ENCODE assay signal across 8 cellular contexts in the genomic region with DNA sequence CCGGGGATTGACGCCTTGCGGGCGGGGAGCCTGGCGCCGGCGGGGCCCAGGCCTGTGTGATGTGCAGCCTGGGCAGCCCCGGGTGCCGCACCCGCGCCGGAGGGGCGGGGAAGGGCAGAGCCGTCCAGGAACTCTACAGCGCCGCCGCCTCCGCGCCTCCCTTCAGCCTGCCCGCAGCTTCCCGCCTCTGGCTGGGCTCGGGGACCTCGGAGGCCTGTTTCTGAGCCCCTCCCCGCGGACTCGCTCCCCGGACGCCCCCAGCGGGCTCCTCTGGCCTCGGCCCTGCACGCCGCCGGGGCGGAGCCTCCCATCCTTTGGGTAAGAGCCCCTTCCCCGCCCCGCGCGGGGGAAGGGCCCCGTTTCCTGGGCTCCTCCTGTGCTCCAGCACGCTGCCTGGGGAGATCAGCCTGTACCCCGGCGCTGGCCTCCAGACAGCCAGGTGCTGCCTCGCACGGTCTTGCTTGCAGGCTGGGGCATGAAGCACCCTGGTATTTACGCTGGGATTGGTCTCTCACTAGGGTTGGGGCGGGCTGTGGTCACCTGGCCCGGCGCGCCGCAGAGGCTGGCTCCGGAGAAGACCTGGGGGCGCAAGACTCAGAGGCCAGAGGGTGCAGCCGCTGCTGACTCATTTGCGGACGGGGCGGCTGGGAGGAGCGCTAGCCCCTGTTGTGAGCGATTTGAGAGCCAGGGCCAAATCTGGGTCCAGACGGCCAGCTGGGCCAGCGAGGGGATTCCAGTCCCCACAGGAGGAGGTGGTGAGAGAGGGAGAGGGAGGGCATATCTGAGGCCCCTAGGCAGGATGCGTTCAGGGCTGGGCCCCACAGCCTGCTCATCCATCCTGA. TPM values are rescaled to one million over a fixed set of nuclear protein-coding genes. Genes with fewer than 3 reads are reported as not detected.
DNase-seq lines count a peak whose midpoint lies in the region; ATAC-seq, FAIRE-seq and TF ChIP-seq lines count a peak whose summit lies in the region.

No MANE protein-coding gene starts in this region.

- H3K27me3 ChIP-seq in HepG2 (ENCODE audit: control insufficient read depth in 1 of 2, insufficient read depth in 2 of 2, low read length in 2 of 2): no peaks in the 10 kb centered on the region

- H3K36me3 ChIP-seq in HepG2 (replicated peaks in 1 of 2; ENCODE audit: control insufficient read depth in 1 of 2, insufficient read depth in 2 of 2, low read length in 2 of 2): no peaks in the 10 kb centered on the region

- peak overlapping the region; percentile 70 for H3K9ac ChIP-seq in HepG2 (ENCODE audit: insufficient read depth, low read depth, low read length)

- TF ChIP-seq POLR2A in HepG2 (IDR thresholded peaks at IDR 0.05; ENCODE audit: insufficient read depth in 1 of 2, low read depth in 2 of 2, low read length in 2 of 2): peak; percentile 45 to 64; a peak in 3 of 4 replicates

- peak; percentile 57 for ATAC-seq in HG02943 (IDR thresholded peaks at IDR 0.05; ENCODE audit: low read depth, unreplicated experiment)
- peak; percentile 93 for ATAC-seq in HepG2
- ATAC-seq in HG03139 (IDR thresholded peaks at IDR 0.05; ENCODE audit: unreplicated experiment): no peak

- TF ChIP-seq RAD21 in HepG2 (CRISPR knock-in tag; IDR thresholded peaks at IDR 0.05): peak; percentile 59; the same call in 1 of the 2 replicates

- H3K4me3 ChIP-seq in coronary artery: peak overlapping the region; percentile 76
- peak overlapping the region; percentile 60 to 81 (median 68) for H3K4me3 ChIP-seq in HepG2 (replicated peaks in 1 of 3; ENCODE audit: insufficient read depth in 1 of 3, low read depth in 2 of 3, low read length in 3 of 3)

- CTCF ChIA-PET in HepG2 (lab: Yijun Ruan, JAX; ENCODE audit: low intra/inter-chr PET ratio, low total read pairs): no interaction called here

- H3K27ac ChIP-seq in coronary artery (peak overlapping the region; percentile 73 to 80), HepG2 (ENCODE audit: extremely low read length, insufficient read depth, low read length) (peak overlapping the region; percentile 88)

- FAIRE-seq in HepG2 (lab: Jason Lieb, UNC): peak; percentile 44

- no peaks in the 10 kb centered on the region for H4K20me1 ChIP-seq in HepG2 (ENCODE audit: insufficient read depth, low read length)

- no peak; a peak in 1 of 4 replicates for TF ChIP-seq EP300 in HepG2 (IDR thresholded peaks at IDR 0.05; ENCODE audit: low read depth in 2 of 2, low read length in 2 of 2)
- no peak for TF ChIP-seq EP300 in HepG2 (CRISPR knock-in tag; IDR thresholded peaks at IDR 0.05; ENCODE audit: borderline replicate concordance)

- peak overlapping the region; percentile 97 for H3K4me2 ChIP-seq in HepG2 (ENCODE audit: low read depth, low read length)

- POLR2A ChIA-PET in HepG2 (lab: Yijun Ruan, JAX): interaction anchor here (0.6 to 2.3 kb wide), 2 partner anchors 14 to 37 kb away, joined by 3 to 8 read pairs; no protein-coding TSS in a partner anchor

- no TSS peak for BruUV-seq in HepG2 (replicated peaks; lab: Mats Ljungman, UMichigan)

- no peaks in the 10 kb centered on the region for H3K9me3 ChIP-seq in HepG2 (ENCODE audit: low read length)

- peaks cover 59% of the 10 kb centered on the region for H3K4me1 ChIP-seq in HepG2 (ENCODE audit: insufficient read depth, low read length)

- intact Hi-C loops in HepG2 (cut with micrococcal nuclease; ENCODE audit: unreplicated experiment): loop anchor here (2.0 to 10.0 kb wide), 2 partner anchors 48 to 172 kb away; partner anchors contain the start of gene TTC4

- H2AFZ ChIP-seq in HepG2 (ENCODE audit: low read length): peak overlapping the region; percentile 44

- H3K79me2 ChIP-seq in HepG2 (ENCODE audit: insufficient read depth, low read length): no peaks in the 10 kb centered on the region

- WGBS in HepG2 (ENCODE audit: low lambda C conversion rate): 0% methylated on average over 6 of the region's 61 CpGs

- in situ Hi-C loops in GM13976 (cut with MboI; ENCODE audit: low sequenced_read_pairs, unreplicated experiment): no loop called here
- in situ Hi-C loops in HepG2 (cut with HindIII; ENCODE audit: extremely low pct_ligation_motif_present, low pct_unique_long_range_greater_than_20kb): no loop called here

- DNase-seq in GM13976 (ENCODE audit: low spot score) (peak; percentile 76), NCI-H2227 (lab: John Stamatoyannopoulos, UW; ENCODE audit: unreplicated experiment) (peak; percentile 86), coronary artery (ENCODE audit: low spot score) (peak; percentile 83), HepG2 (ENCODE audit: low spot score) (peak; percentile 81)
- DNase-seq in activated CD4-positive, alpha-beta T cell treated with anti-CD3 and anti-CD28 coated beads for 4 hours: peak; percentile 37 to 38
- peak; percentile 55 for DNase-seq in stimulated activated CD4-positive, alpha-beta T cell treated with anti-CD3 and anti-CD28 coated beads, Interleukin-4, amount 100 ng/mL, for 1 hour

- TF ChIP-seq CTCF in GM13976 (IDR thresholded peaks at IDR 0.05; ENCODE audit: borderline replicate concordance, control extremely low read depth, extremely low read depth, insufficient read depth, missing control alignments) (no peak), coronary artery (IDR thresholded peaks at IDR 0.05) (no peak), HepG2 (CRISPR knock-in tag; IDR thresholded peaks at IDR 0.05) (peak; percentile 46)

TF ChIP-seq in HepG2, 621 proteins besides CTCF, POLR2A, EP300 and RAD21 (continues in another document):
- TF ChIP-seq AHDC1 (CRISPR knock-in tag; IDR thresholded peaks at IDR 0.05; ENCODE audit: borderline replicate concordance): peak; percentile 37; the same call in 1 of the 2 replicates
- TF ChIP-seq ZNF598 (CRISPR knock-in tag; IDR thresholded peaks at IDR 0.05; ENCODE audit: borderline replicate concordance): no peak
- TF ChIP-seq EED (CRISPR knock-in tag; IDR thresholded peaks at IDR 0.05): 0 out of 2 replicates have a peak, but pooled peaks have one; percentile 39

RNA-seq across cellular contexts. Expression of gene ACOT11, which starts 5.7 kb away (rescaled TPM):
- total RNA-seq in HepG2 (2016; rRNA removed; fragmentation: Illumina TruSeq; extraction: Trizol): 3.0 and 3.3 TPM in 2 replicates
- total RNA-seq in HepG2 (2016; cell fraction: cytosol; rRNA removed; fragmentation: Illumina TruSeq; extraction: Trizol; ENCODE audit: low read depth): 0.79 and 1.0 TPM in 2 replicates
- total RNA-seq in HepG2 (2016; cell fraction: insoluble cytoplasmic fraction; rRNA removed; fragmentation: Illumina TruSeq; extraction: Trizol): 2.1 and 2.6 TPM in 2 replicates
- 2.2 TPM in 2 replicates for total RNA-seq in HepG2 (2016; cell fraction: membrane; rRNA removed; fragmentation: Illumina TruSeq; extraction: Trizol)
- 1.8 and 2.5 TPM in 2 replicates for total RNA-seq in HepG2 (2016; cell fraction: nucleus; rRNA removed; fragmentation: Illumina TruSeq; extraction: Trizol)
- 2.6 and 2.8 TPM in 2 replicates for polyA plus RNA-seq in HepG2 (2011; rRNA removed)
- 0.88 and 1.6 TPM in 2 replicates for polyA plus RNA-seq in HepG2 (2011; cell fraction: cytosol; rRNA removed)
- polyA plus RNA-seq in HepG2 (2011; cell fraction: nucleus; rRNA removed): 6.8 and 12.7 TPM in 2 replicates
- 1.4 and 2.1 TPM in 2 replicates for polyA plus RNA-seq in HepG2 (2012)
- polyA plus RNA-seq in HepG2 (2016; cell fraction: cytosol; fragmentation: Illumina TruSeq; extraction: Trizol; ENCODE audit: low read depth): 0.62 and 0.68 TPM in 2 replicates
- 1.9 and 3.1 TPM in 2 replicates for polyA plus RNA-seq in HepG2 (2016; cell fraction: insoluble cytoplasmic fraction; fragmentation: Illumina TruSeq; extraction: Trizol; ENCODE audit: low read depth)
- polyA plus RNA-seq in HepG2 (2016; cell fraction: membrane; fragmentation: Illumina TruSeq; extraction: Trizol; ENCODE audit: low read depth): 1.3 and 1.4 TPM in 2 replicates
- 4.8 and 6.2 TPM in 2 replicates for polyA plus RNA-seq in HepG2 (2016; cell fraction: nucleus; fragmentation: Illumina TruSeq; extraction: Trizol; ENCODE audit: insufficient read depth, low read depth)
- polyA minus RNA-seq in HepG2 (2011; rRNA and poly(A)+ RNA removed; ENCODE audit: low replicate concordance): 7.7 and 8.7 TPM in 2 replicates
- polyA minus RNA-seq in HepG2 (2011; cell fraction: cytosol; rRNA and poly(A)+ RNA removed): 1.4 and 2.3 TPM in 2 replicates
- 3.1 and 5.0 TPM in 2 replicates for polyA minus RNA-seq in HepG2 (2011; cell fraction: nucleus; rRNA and poly(A)+ RNA removed)
